1 cellular context compared by ENCODE assay signal in the genomic region with DNA sequence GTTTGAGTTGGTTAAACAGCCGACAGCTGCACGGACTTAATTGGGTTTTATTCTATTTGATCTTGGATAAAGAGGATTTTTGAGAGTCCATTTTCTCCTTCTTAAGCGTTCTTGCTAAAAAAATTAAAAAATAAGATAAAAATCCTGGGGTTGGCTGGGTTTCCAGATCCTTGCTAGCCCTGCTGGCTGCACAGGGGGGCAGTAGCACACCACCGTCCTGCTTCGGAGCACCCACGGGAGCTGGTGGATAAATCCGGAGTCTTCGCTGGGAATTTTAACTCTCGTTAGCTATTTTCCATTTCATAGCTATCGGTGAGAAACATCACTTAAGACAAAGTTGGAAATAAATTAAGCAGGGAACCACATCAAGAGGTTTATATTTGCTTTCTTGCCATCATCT.
TF ChIP-seq lines count a peak whose summit lies in the region.

No MANE protein-coding gene starts in this region.

TF ChIP-seq in H1, 55 proteins besides CTCF, POLR2A, EP300 and RAD21:
- TF ChIP-seq, protein P1, sequence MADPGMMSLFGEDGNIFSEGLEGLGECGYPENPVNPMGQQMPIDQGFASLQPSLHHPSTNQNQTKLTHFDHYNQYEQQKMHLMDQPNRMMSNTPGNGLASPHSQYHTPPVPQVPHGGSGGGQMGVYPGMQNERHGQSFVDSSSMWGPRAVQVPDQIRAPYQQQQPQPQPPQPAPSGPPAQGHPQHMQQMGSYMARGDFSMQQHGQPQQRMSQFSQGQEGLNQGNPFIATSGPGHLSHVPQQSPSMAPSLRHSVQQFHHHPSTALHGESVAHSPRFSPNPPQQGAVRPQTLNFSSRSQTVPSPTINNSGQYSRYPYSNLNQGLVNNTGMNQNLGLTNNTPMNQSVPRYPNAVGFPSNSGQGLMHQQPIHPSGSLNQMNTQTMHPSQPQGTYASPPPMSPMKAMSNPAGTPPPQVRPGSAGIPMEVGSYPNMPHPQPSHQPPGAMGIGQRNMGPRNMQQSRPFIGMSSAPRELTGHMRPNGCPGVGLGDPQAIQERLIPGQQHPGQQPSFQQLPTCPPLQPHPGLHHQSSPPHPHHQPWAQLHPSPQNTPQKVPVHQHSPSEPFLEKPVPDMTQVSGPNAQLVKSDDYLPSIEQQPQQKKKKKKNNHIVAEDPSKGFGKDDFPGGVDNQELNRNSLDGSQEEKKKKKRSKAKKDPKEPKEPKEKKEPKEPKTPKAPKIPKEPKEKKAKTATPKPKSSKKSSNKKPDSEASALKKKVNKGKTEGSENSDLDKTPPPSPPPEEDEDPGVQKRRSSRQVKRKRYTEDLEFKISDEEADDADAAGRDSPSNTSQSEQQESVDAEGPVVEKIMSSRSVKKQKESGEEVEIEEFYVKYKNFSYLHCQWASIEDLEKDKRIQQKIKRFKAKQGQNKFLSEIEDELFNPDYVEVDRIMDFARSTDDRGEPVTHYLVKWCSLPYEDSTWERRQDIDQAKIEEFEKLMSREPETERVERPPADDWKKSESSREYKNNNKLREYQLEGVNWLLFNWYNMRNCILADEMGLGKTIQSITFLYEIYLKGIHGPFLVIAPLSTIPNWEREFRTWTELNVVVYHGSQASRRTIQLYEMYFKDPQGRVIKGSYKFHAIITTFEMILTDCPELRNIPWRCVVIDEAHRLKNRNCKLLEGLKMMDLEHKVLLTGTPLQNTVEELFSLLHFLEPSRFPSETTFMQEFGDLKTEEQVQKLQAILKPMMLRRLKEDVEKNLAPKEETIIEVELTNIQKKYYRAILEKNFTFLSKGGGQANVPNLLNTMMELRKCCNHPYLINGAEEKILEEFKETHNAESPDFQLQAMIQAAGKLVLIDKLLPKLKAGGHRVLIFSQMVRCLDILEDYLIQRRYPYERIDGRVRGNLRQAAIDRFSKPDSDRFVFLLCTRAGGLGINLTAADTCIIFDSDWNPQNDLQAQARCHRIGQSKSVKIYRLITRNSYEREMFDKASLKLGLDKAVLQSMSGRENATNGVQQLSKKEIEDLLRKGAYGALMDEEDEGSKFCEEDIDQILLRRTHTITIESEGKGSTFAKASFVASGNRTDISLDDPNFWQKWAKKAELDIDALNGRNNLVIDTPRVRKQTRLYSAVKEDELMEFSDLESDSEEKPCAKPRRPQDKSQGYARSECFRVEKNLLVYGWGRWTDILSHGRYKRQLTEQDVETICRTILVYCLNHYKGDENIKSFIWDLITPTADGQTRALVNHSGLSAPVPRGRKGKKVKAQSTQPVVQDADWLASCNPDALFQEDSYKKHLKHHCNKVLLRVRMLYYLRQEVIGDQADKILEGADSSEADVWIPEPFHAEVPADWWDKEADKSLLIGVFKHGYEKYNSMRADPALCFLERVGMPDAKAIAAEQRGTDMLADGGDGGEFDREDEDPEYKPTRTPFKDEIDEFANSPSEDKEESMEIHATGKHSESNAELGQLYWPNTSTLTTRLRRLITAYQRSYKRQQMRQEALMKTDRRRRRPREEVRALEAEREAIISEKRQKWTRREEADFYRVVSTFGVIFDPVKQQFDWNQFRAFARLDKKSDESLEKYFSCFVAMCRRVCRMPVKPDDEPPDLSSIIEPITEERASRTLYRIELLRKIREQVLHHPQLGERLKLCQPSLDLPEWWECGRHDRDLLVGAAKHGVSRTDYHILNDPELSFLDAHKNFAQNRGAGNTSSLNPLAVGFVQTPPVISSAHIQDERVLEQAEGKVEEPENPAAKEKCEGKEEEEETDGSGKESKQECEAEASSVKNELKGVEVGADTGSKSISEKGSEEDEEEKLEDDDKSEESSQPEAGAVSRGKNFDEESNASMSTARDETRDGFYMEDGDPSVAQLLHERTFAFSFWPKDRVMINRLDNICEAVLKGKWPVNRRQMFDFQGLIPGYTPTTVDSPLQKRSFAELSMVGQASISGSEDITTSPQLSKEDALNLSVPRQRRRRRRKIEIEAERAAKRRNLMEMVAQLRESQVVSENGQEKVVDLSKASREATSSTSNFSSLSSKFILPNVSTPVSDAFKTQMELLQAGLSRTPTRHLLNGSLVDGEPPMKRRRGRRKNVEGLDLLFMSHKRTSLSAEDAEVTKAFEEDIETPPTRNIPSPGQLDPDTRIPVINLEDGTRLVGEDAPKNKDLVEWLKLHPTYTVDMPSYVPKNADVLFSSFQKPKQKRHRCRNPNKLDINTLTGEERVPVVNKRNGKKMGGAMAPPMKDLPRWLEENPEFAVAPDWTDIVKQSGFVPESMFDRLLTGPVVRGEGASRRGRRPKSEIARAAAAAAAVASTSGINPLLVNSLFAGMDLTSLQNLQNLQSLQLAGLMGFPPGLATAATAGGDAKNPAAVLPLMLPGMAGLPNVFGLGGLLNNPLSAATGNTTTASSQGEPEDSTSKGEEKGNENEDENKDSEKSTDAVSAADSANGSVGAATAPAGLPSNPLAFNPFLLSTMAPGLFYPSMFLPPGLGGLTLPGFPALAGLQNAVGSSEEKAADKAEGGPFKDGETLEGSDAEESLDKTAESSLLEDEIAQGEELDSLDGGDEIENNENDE (IDR thresholded peaks at IDR 0.05; ENCODE audit: insufficient replicate concordance, low read length) = no peak
- TF ChIP-seq, protein P2, sequence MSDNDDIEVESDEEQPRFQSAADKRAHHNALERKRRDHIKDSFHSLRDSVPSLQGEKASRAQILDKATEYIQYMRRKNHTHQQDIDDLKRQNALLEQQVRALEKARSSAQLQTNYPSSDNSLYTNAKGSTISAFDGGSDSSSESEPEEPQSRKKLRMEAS (IDR thresholded peaks at IDR 0.05) = no peak
- TF ChIP-seq HDAC6 (IDR thresholded peaks at IDR 0.05; ENCODE audit: low read depth, low read length) = no peak
